ENCODE assay signal across 7 cellular contexts in the genomic region with DNA sequence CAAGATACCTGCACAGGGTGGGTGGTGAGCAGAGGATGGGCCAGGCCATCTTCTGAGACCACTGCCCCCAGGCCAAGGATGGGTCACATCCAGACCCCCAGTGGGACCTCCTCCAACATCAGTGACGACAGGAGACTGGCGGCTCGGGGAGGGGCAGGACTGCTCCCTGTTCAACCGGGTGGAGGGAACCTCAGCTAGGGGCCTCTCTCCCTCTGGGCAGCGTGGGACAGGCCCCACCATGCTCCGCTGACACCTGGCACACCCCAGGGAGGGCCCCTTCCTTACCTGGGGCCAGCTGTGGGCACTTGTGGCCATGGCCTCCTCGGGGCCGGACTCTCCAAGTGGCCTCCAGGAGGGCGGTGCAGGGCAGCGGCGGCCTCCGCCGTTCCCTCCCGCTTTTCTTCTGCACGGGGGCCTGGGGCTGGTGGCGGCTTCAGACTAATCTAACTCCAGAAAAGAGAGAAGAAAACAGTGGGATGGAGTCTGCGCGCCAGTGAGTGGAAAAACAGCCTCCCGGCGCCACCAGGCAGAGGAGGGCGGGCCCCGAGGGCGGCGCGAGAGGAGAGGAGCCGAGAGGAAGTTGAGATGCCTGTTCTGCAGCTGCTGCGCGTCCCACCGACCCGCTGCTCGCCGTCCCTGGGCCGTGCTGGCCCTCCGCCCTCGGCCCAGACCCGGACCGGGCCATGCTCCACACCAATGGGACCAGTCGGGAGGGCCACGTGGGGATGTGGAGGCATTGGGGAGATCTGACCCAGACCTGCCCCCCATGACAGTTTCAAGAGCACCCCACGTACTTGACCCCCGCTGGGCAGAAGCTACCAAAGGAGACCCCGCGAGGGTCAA. TPM values are rescaled to one million over a fixed set of nuclear protein-coding genes. Genes with fewer than 3 reads are reported as not detected.
DNase-seq lines count a peak whose midpoint lies in the region; ATAC-seq and TF ChIP-seq lines count a peak whose summit lies in the region.

A gene with protein sequence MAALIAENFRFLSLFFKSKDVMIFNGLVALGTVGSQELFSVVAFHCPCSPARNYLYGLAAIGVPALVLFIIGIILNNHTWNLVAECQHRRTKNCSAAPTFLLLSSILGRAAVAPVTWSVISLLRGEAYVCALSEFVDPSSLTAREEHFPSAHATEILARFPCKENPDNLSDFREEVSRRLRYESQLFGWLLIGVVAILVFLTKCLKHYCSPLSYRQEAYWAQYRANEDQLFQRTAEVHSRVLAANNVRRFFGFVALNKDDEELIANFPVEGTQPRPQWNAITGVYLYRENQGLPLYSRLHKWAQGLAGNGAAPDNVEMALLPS (minus strand): TSS at position 500 of the 843 bp plus-strand sequence. CDS start 2,429 bp downstream, outside the sequence.

- H3K36me3 Mint-ChIP-seq in stimulated activated naive B cell treated with anti-CD40 and anti-IgM and Interleukin-4, amounts not matched to agents 10 μg/mL and 1 μg/mL and 100 μg/mL, for 72 hours = peaks cover 23 to 38% of the 10 kb centered on the region in 2 donors

- H3K9me3 Mint-ChIP-seq in stimulated activated naive B cell treated with anti-CD40 and anti-IgM and Interleukin-4, amounts not matched to agents 10 μg/mL and 1 μg/mL and 100 μg/mL, for 72 hours = no peaks in the 10 kb centered on the region

- H3K4me1 Mint-ChIP-seq in stimulated activated naive B cell treated with anti-CD40 and anti-IgM and Interleukin-4, amounts not matched to agents 10 μg/mL and 1 μg/mL and 100 μg/mL, for 72 hours = peaks cover 20 to 31% of the 10 kb centered on the region in 2 donors

- no peak for TF ChIP-seq CTCF in GM13977 (IDR thresholded peaks at IDR 0.05; ENCODE audit: extremely low read depth, insufficient read depth, missing control alignments)

- TF ChIP-seq POLR2A in erythroblast (IDR thresholded peaks at IDR 0.05; ENCODE audit: low read length) = no peak

- peak within 1 kb of the TSS; percentile 91 for H3K27ac Mint-ChIP-seq in stimulated activated naive B cell treated with anti-CD40 and anti-IgM and Interleukin-4, amounts not matched to agents 10 μg/mL and 1 μg/mL and 100 μg/mL, for 72 hours

- in situ Hi-C loops in GM13977 (cut with MboI; ENCODE audit: low pct_unique_long_range_greater_than_20kb, low sequenced_read_pairs, unreplicated experiment) = no loop called here

- H3K4me3 Mint-ChIP-seq in stimulated activated naive B cell treated with anti-CD40 and anti-IgM and Interleukin-4, amounts not matched to agents 10 μg/mL and 1 μg/mL and 100 μg/mL, for 72 hours = peak within 1 kb of the TSS; percentile 87 to 92

- peaks cover 15 to 18% of the 10 kb centered on the region in 2 donors for H3K27me3 Mint-ChIP-seq in stimulated activated naive B cell treated with anti-CD40 and anti-IgM and Interleukin-4, amounts not matched to agents 10 μg/mL and 1 μg/mL and 100 μg/mL, for 72 hours

- ATAC-seq in HG02798 (IDR thresholded peaks at IDR 0.05; ENCODE audit: poor library complexity, unreplicated experiment) = peak; percentile 77
- ATAC-seq in stimulated activated naive B cell treated with anti-CD40 and anti-IgM and Interleukin-4, amounts not matched to agents 10 μg/mL and 1 μg/mL and 100 μg/mL, for 72 hours (replicated peaks) = peak; percentile 84 to 85

- peak; percentile 90 for DNase-seq in GM13977 (ENCODE audit: low spot score)
- peak; percentile 47 to 65 for DNase-seq in NOMO-1 (lab: John Stamatoyannopoulos, UW; ENCODE audit: unreplicated experiment in 2 of 2)
- DNase-seq in activated T-cell treated with anti-CD3 and anti-CD28 coated beads, Interleukin-2, amount 50 U/mL, for 1 hour = peak; percentile 69
- DNase-seq in erythroblast (lab: John Stamatoyannopoulos, UW) = peak; percentile 25 to 27
- peak; percentile 69 for DNase-seq in myocyte (ENCODE audit: low read depth)
- peak; percentile 43 for DNase-seq in stimulated activated naive B cell treated with anti-CD40 and anti-IgM and Interleukin-4, amounts not matched to agents 10 μg/mL and 1 μg/mL and 100 μg/mL, for 72 hours

RNA-seq across cellular contexts. Expression of the gene that starts here (rescaled TPM):
- 19.8 and 24.8 TPM in 2 replicates for total RNA-seq in myocyte
- 38.1 TPM for polyA plus RNA-seq in myocyte (2012)

Comparison
In these comparisons a context has a peak if more than half of its experiments do, and no peak if none do; other contexts are left out.
1. Peak in every context shown above with its lines: DNase-seq and ATAC-seq.
2. DNase-seq: peak in every context shown above with its lines; median percentile 90 in GM13977; 69 in activated T-cell treated with anti-CD3 and anti-CD28 coated beads, Interleukin-2, amount 50 U/mL, for 1 hour; 69 in myocyte; 56 in NOMO-1; 43 in stimulated activated naive B cell treated with anti-CD40 and anti-IgM and Interleukin-4, amounts not matched to agents 10 μg/mL and 1 μg/mL and 100 μg/mL, for 72 hours; 26 in erythroblast.